ENCODE assay signal across 11 cellular contexts in genomic region chr2:39504790-39505335, GRCh38.
A peak's percentile ranks its signal among the peaks of the same experiment; 100 is the strongest.
DNase-seq lines count a peak whose midpoint lies in the region; ATAC-seq, FAIRE-seq and TF ChIP-seq lines count a peak whose summit lies in the region.
"Had no signal": no experiment of that assay in that cellular context is flagged by ENCODE, and none has a peak within 500 bp of the region (broad histone marks: within the 10 kb centered on the region; RNA-seq: fewer than 3 reads in every experiment).

No MANE protein-coding gene starts in this region.

- H2AFZ ChIP-seq in GM23338 = no peak overlapping the region

- no peak overlapping the region for H3K4me3 Mint-ChIP-seq in GM23338
- H3K4me3 Mint-ChIP-seq: T-helper 2 cell treated with Interferon-gamma antibody and Interleukin-4, amounts not matched to agents 5 μg/mL and 100 μg/mL, for 36 hours had no signal

- peaks cover 18% of the 10 kb centered on the region for H3K4me1 Mint-ChIP-seq in GM23338

- TF ChIP-seq CTCF in GM23338 (conservative IDR thresholded peaks at IDR 0.05; ENCODE audit: low read depth in 2 of 2) (no peak), bronchial epithelial cell (IDR thresholded peaks at IDR 0.05; ENCODE audit: insufficient read depth, low read length, severe bottlenecking) (no peak), kidney epithelial cell (IDR thresholded peaks at IDR 0.05; ENCODE audit: insufficient read depth, low read length, poor library complexity, severe bottlenecking) (no peak), spleen (IDR thresholded peaks at IDR 0.05 in 8 of 11, conservative IDR thresholded peaks at IDR 0.05 in 3 of 11) (no peak)

- H3K4me1 ChIP-seq in GM23338 (ENCODE audit: insufficient read depth) (peaks cover 17% of the 10 kb centered on the region), spleen (peaks cover 11 to 35% (median 26%) of the 10 kb centered on the region in 6 donors)

- TF ChIP-seq POLR2A in spleen (IDR thresholded peaks at IDR 0.05) = no peak

- H3K27me3 ChIP-seq in GM23338 (ENCODE audit: insufficient read depth) (no peaks in the 10 kb centered on the region), bronchial epithelial cell (ENCODE audit: control insufficient read depth, insufficient read depth, low read length) (no peaks in the 10 kb centered on the region), kidney epithelial cell (ENCODE audit: control insufficient read depth, insufficient read depth, low read length) (no peaks in the 10 kb centered on the region), spleen (replicated peaks in 1 of 7) (no peaks in the 10 kb centered on the region)

- H4K20me1 ChIP-seq in GM23338 (replicated peaks; ENCODE audit: insufficient read depth) = no peaks in the 10 kb centered on the region

- ATAC-seq in GM23338 (no peak), HG03565 (IDR thresholded peaks at IDR 0.05; ENCODE audit: unreplicated experiment) (no peak), GM19463 (IDR thresholded peaks at IDR 0.05; ENCODE audit: unreplicated experiment) (no peak)

- WGBS in spleen, 5 donors = 54 to 70% (median 66%) methylated on average over 5 of the region's 5 CpGs

- no peak overlapping the region for H3K4me2 ChIP-seq in GM23338

- no peaks in the 10 kb centered on the region for H3K9me2 ChIP-seq in GM23338 (ENCODE audit: insufficient read depth)

- H3K36me3 Mint-ChIP-seq in GM23338 (ENCODE audit: low read depth) = no peaks in the 10 kb centered on the region

- peak overlapping the region; percentile 93 for H3K27ac ChIP-seq in GM23338 (ENCODE audit: low read depth)
- peak overlapping the region; percentile 8 to 77 (median 70) for H3K27ac ChIP-seq in spleen

- DNase-seq in GM23338 (ENCODE audit: low spot score) = no peak
- DNase-seq in bronchial epithelial cell (ENCODE audit: low read depth) = peak; percentile 93
- peak; percentile 23 for DNase-seq in kidney epithelial cell (ENCODE audit: low read depth)
- DNase-seq in spleen = no peak
- no peak for DNase-seq in GOT3 (lab: John Stamatoyannopoulos, UW)
- no peak for DNase-seq in NCI-H1694 (lab: John Stamatoyannopoulos, UW)
- DNase-seq: glutamatergic neuron; stimulated activated naive CD4-positive, alpha-beta T cell had no signal

- intact Hi-C loops in spleen (cut with DNase I; ENCODE audit: low total_unique reads) = no loop called here

- no peaks in the 10 kb centered on the region for H3K9me3 ChIP-seq in spleen

- H3K36me3 ChIP-seq in GM23338 (ENCODE audit: insufficient read depth) = no peaks in the 10 kb centered on the region
- no peaks in the 10 kb centered on the region for H3K36me3 ChIP-seq in bronchial epithelial cell (ENCODE audit: control insufficient read depth, insufficient read depth, low read length)
- no peaks in the 10 kb centered on the region for H3K36me3 ChIP-seq in kidney epithelial cell (ENCODE audit: control insufficient read depth, insufficient read depth, low read length)
- H3K36me3 ChIP-seq in spleen = no peaks in the 10 kb centered on the region

- H3K4me3 ChIP-seq in GM23338 (no peak overlapping the region), bronchial epithelial cell (ENCODE audit: low read depth, low read length) (no peak overlapping the region), kidney epithelial cell (ENCODE audit: low read depth, low read length) (no peak overlapping the region), spleen (peak overlapping the region in 2 of 8 donors; percentile 0 to 10)

- H3K9me3 Mint-ChIP-seq in GM23338 = no peaks in the 10 kb centered on the region; the same call in 2 of the 3 replicates
- H3K9me3 Mint-ChIP-seq: T-helper 2 cell treated with Interferon-gamma antibody and Interleukin-4, amounts not matched to agents 5 μg/mL and 100 μg/mL, for 36 hours had no signal

- H3K27me3 Mint-ChIP-seq in GM23338 (ENCODE audit: insufficient read depth, low read depth, poor library complexity) = peaks cover 5% of the 10 kb centered on the region

- no peaks in the 10 kb centered on the region for H3F3A ChIP-seq in GM23338 (replicated peaks; ENCODE audit: low read depth)

- H3K79me2 ChIP-seq in GM23338 (replicated peaks; ENCODE audit: insufficient read depth) = no peaks in the 10 kb centered on the region

- FAIRE-seq in bronchial epithelial cell (lab: Jason Lieb, UNC) = no peak

- H3K27ac Mint-ChIP-seq in GM23338 = no peak overlapping the region
- H3K27ac Mint-ChIP-seq: T-helper 2 cell treated with Interferon-gamma antibody and Interleukin-4, amounts not matched to agents 5 μg/mL and 100 μg/mL, for 36 hours had no signal

TF ChIP-seq in GM23338, 12 proteins besides CTCF, POLR2A, EP300 and RAD21:
- TF ChIP-seq REST (IDR thresholded peaks at IDR 0.05; ENCODE audit: unreplicated experiment) = no peak
- TF ChIP-seq ETS1 (IDR thresholded peaks at IDR 0.05) = no peak
- TF ChIP-seq CREB1 (CRISPR knock-in tag; IDR thresholded peaks at IDR 0.05; ENCODE audit: low read depth) = no peak
- no peak for TF ChIP-seq EZH2phosphoT487 (IDR thresholded peaks at IDR 0.05; ENCODE audit: unreplicated experiment)
- no peak for TF ChIP-seq EZH2 (IDR thresholded peaks at IDR 0.05; ENCODE audit: low read depth, unreplicated experiment)
- TF ChIP-seq STAT1 (IDR thresholded peaks at IDR 0.05; ENCODE audit: unreplicated experiment) = no peak
- TF ChIP-seq ZNF331 (CRISPR knock-in tag; IDR thresholded peaks at IDR 0.05; ENCODE audit: low read depth) = no peak

Comparison
In these comparisons a context has a peak if more than half of its experiments do, and no peak if none do; other contexts are left out.
1. DNase-seq: peak in bronchial epithelial cell (single experiment) and kidney epithelial cell (single experiment); none in GM23338 (single experiment), spleen (single experiment), GOT3 (single experiment) and NCI-H1694 (single experiment).